In genomic region chr13:73422973-73423372, GRCh38 we compare ENCODE assay signal across 30 cellular contexts.
"Had no signal": no experiment of that assay in that cellular context is flagged by ENCODE, and none has a peak within 500 bp of the region (broad histone marks: within the 10 kb centered on the region; RNA-seq: fewer than 3 reads in every experiment).

No MANE protein-coding gene starts in this region.

- H3K36me3 ChIP-seq: heart left ventricle, sigmoid colon, uterus had no signal

- H3K27me3 ChIP-seq: heart left ventricle, sigmoid colon, testis, uterus had no signal

- H3K36me3 Mint-ChIP-seq: memory B cell; naive thymus-derived CD8-positive, alpha-beta T cell; T-cell had no signal

- H3K27ac Mint-ChIP-seq: activated B cell treated with CpG ODN at 0.5 μM for 24 hours; activated CD8-positive, alpha-beta T cell treated with anti-CD3 and anti-CD28 coated beads for 36 hours; activated naive CD8-positive, alpha-beta T cell treated with anti-CD3 and anti-CD28 coated beads, Interleukin-2, amount 50 U/mL, for 24 hours; dendritic cell treated with granulocyte-macrophage colony-stimulating factor and Interleukin-4, amounts not matched to agents 40 ng/mL and 50 ng/mL, for 4 days; memory B cell; naive thymus-derived CD8-positive, alpha-beta T cell; T-cell; T-helper 2 cell treated with Interferon-gamma antibody and Interleukin-4, amounts not matched to agents 5 μg/mL and 100 μg/mL, for 36 hours had no signal

- H3K9ac ChIP-seq: parathyroid adenoma had no signal

- DNase-seq: activated B cell treated with CpG ODN at 0.5 μM for 24 hours; activated CD4-positive, alpha-beta T cell treated with anti-CD3 and anti-CD28 coated beads, Interleukin-2, amount 50 U/mL, for 1 hour; activated CD8-positive, alpha-beta T cell treated with anti-CD3 and anti-CD28 coated beads for 36 hours; activated gamma-delta T cell treated with Interleukin-2 at 50 U/mL for 16 hours; activated naive CD4-positive, alpha-beta T cell treated with anti-CD3 and anti-CD28 coated beads, Interleukin-2, amount 50 U/mL, for 16 hours; activated naive CD8-positive, alpha-beta T cell treated with anti-CD3 and anti-CD28 coated beads, Interleukin-2, amount 50 U/mL, for 24 hours; activated T-cell treated with anti-CD3 and anti-CD28 coated beads, Interleukin-2, amount 50 U/mL, for 4 hours; amygdala; foreskin fibroblast; heart left ventricle; midbrain; naive thymus-derived CD8-positive, alpha-beta T cell; nucleus accumbens; psoas muscle; sigmoid colon; stimulated activated CD4-positive, alpha-beta T cell treated with anti-CD3 and anti-CD28 coated beads, Interleukin-15, amount 100 ng/mL, for 24 hours; stimulated activated CD4-positive, alpha-beta T cell treated with anti-CD3 and anti-CD28 coated beads, Interleukin-2, amount 100 ng/mL, for 24 hours; stimulated activated naive CD4-positive, alpha-beta T cell treated with Interleukin-2 at 50 U/mL for 16 hours; T-cell; testis; trophoblast cell; uterus had no signal

- H3K27ac ChIP-seq: heart left ventricle, parathyroid adenoma, psoas muscle, sigmoid colon, testis, uterus had no signal

- H3K4me3 ChIP-seq: heart left ventricle, psoas muscle, sigmoid colon, testis, uterus had no signal

- H3K9me3 Mint-ChIP-seq: activated B cell treated with CpG ODN at 0.5 μM for 24 hours; activated CD8-positive, alpha-beta T cell treated with anti-CD3 and anti-CD28 coated beads for 36 hours; activated naive CD8-positive, alpha-beta T cell treated with anti-CD3 and anti-CD28 coated beads, Interleukin-2, amount 50 U/mL, for 24 hours; activated T-cell treated with anti-CD3 and anti-CD28 coated beads, Interleukin-2, amount 50 U/mL, for 4 hours; activated T-helper 17 cell treated with anti-CD3 and anti-CD28 coated beads, Interleukin-2, amount 50 U/mL, for 72 hours; central memory CD8-positive, alpha-beta T cell; T-cell; T-helper 2 cell treated with Interferon-gamma antibody and Interleukin-4, amounts not matched to agents 5 μg/mL and 100 μg/mL, for 36 hours had no signal

- H2AFZ ChIP-seq: parathyroid adenoma had no signal

- H3K79me2 ChIP-seq: parathyroid adenoma had no signal

- H3K4me1 Mint-ChIP-seq: activated B cell treated with CpG ODN at 0.5 μM for 24 hours; activated T-helper 17 cell treated with anti-CD3 and anti-CD28 coated beads, Interleukin-2, amount 50 U/mL, for 72 hours; central memory CD8-positive, alpha-beta T cell; memory B cell; naive thymus-derived CD8-positive, alpha-beta T cell; neural crest cell; T-cell had no signal

- ATAC-seq: activated CD8-positive, alpha-beta T cell treated with anti-CD3 and anti-CD28 coated beads for 36 hours; activated naive CD8-positive, alpha-beta T cell treated with anti-CD3 and anti-CD28 coated beads, Interleukin-2, amount 50 U/mL, for 24 hours; activated T-cell treated with anti-CD3 and anti-CD28 coated beads, Interleukin-2, amount 50 U/mL, for 4 hours; activated T-helper 17 cell treated with anti-CD3 and anti-CD28 coated beads, Interleukin-2, amount 50 U/mL, for 72 hours; heart left ventricle; naive thymus-derived CD8-positive, alpha-beta T cell; psoas muscle; T-cell had no signal

- FAIRE-seq: islet of Langerhans had no signal

- H3K4me3 Mint-ChIP-seq: activated B cell treated with CpG ODN at 0.5 μM for 24 hours; activated CD8-positive, alpha-beta T cell treated with anti-CD3 and anti-CD28 coated beads for 36 hours; activated naive CD8-positive, alpha-beta T cell treated with anti-CD3 and anti-CD28 coated beads, Interleukin-2, amount 50 U/mL, for 24 hours; activated T-cell treated with anti-CD3 and anti-CD28 coated beads, Interleukin-2, amount 50 U/mL, for 4 hours; activated T-helper 17 cell treated with anti-CD3 and anti-CD28 coated beads, Interleukin-2, amount 50 U/mL, for 72 hours; central memory CD8-positive, alpha-beta T cell; dendritic cell treated with granulocyte-macrophage colony-stimulating factor and Interleukin-4, amounts not matched to agents 40 ng/mL and 50 ng/mL, for 4 days; memory B cell; naive thymus-derived CD8-positive, alpha-beta T cell; neural crest cell; T-cell; T-helper 2 cell treated with Interferon-gamma antibody and Interleukin-4, amounts not matched to agents 5 μg/mL and 100 μg/mL, for 36 hours had no signal

- H3K9me3 ChIP-seq: heart left ventricle, psoas muscle, sigmoid colon, testis, uterus had no signal

- H3K4me1 ChIP-seq: heart left ventricle, parathyroid adenoma, psoas muscle, sigmoid colon, testis, uterus had no signal

- H3K27me3 Mint-ChIP-seq: activated B cell treated with CpG ODN at 0.5 μM for 24 hours; dendritic cell treated with granulocyte-macrophage colony-stimulating factor and Interleukin-4, amounts not matched to agents 40 ng/mL and 50 ng/mL, for 4 days; T-cell had no signal
